ENCODE assay signal across 8 cellular contexts in genomic region chr18:48455555-48456478, GRCh38. TPM values are rescaled to one million over a fixed set of nuclear protein-coding genes. Genes with fewer than 3 reads are reported as not detected.
A peak's percentile ranks its signal among the peaks of the same experiment; 100 is the strongest.
DNase-seq lines count a peak whose midpoint lies in the region; ATAC-seq and TF ChIP-seq lines count a peak whose summit lies in the region.

No MANE protein-coding gene starts in this region.

- peaks cover 25% of the 10 kb centered on the region for H3K4me1 ChIP-seq in testis

- TF ChIP-seq POLR2A in testis (IDR thresholded peaks at IDR 0.05) = no peak

- H3K36me3 ChIP-seq in testis (ENCODE audit: low read depth, missing control alignments) = no peaks in the 10 kb centered on the region

- WGBS in testis, 2 donors = 51 to 60% methylated on average over 11 to 12 of the region's 13 CpGs

- in situ Hi-C loops in G401 (cut with HindIII; ENCODE audit: low sequenced_read_pairs) = no loop called here

- peak overlapping the region in 1 of 2 donors; percentile 72 for H3K27ac ChIP-seq in testis

- H3K27me3 ChIP-seq in testis = no peaks in the 10 kb centered on the region

- POLR2A ChIA-PET in AG04449 (lab: Yijun Ruan, JAX) = no interaction called here

- DNase-seq in AG04449 (ENCODE audit: low read depth, low spot score) (peak; percentile 85), MV-4-11 (lab: John Stamatoyannopoulos, UW) (peak; percentile 82), left colon (peak; percentile 23 to 38), testis (peak; percentile 37), OCI-M2 (lab: John Stamatoyannopoulos, UW; ENCODE audit: unreplicated experiment) (no peak), G401 (ENCODE audit: low spot score) (no peak), NCI-H82 (lab: John Stamatoyannopoulos, UW) (no peak)
- DNase-seq in activated naive CD4-positive, alpha-beta T cell treated with Interleukin-2 at 50 U/mL for 16 hours = peak; percentile 39

- CTCF ChIA-PET in AG04449 (lab: Yijun Ruan, JAX) = interaction anchor here (0.8 to 14.7 kb wide), 8 partner anchors 9 to 424 kb away, joined by 3 to 227 read pairs (median 4); no protein-coding TSS in a partner anchor

- ATAC-seq in left colon = peak; percentile 82

- TF ChIP-seq CTCF in AG04449 (IDR thresholded peaks at IDR 0.05; ENCODE audit: insufficient read depth, low read length, missing control alignments) (no peak), testis (IDR thresholded peaks at IDR 0.05) (no peak)

- no peak overlapping the region for H3K4me3 ChIP-seq in AG04449 (ENCODE audit: low read depth, low read length)
- no peak overlapping the region for H3K4me3 ChIP-seq in testis

- no peaks in the 10 kb centered on the region for H3K9me3 ChIP-seq in testis

- intact Hi-C loops in left colon (cut with DNase I, micrococcal nuclease) = no loop called here
- intact Hi-C loops in testis (cut with DNase I; ENCODE audit: low total_unique reads) = no loop called here

RNA-seq across cellular contexts. Expression of gene ZBTB7C, which starts 46.6 kb away (rescaled TPM):
- total RNA-seq in left colon (10 to 100 TPM; 52.1 to 53.4 TPM), testis (10 to 100 TPM; 42.4 to 65.4 TPM)
- polyA plus RNA-seq in testis (ENCODE audit: insufficient read depth, low read depth, low replicate concordance) = 14.1 TPM
- not detected in 2 replicates for total RNA-seq in G401 (2014; rRNA removed; shearing (Covaris generic))

Comparison
In these comparisons a context has a peak if more than half of its experiments do, and no peak if none do; other contexts are left out.
1. DNase-seq: peak in AG04449 (single experiment), MV-4-11 (single experiment), activated naive CD4-positive, alpha-beta T cell treated with Interleukin-2 at 50 U/mL for 16 hours (single experiment), left colon (2 of 2) and testis (single experiment); none in OCI-M2 (single experiment), G401 (single experiment) and NCI-H82 (single experiment).
2. RNA of gene ZBTB7C, which starts 46.6 kb away (total RNA-seq): 42.4 to 65.4 TPM in testis and 52.1 to 53.4 TPM in left colon; not detected in G401; every median in the first group is over 10 times any median in the second.